Comparison of ENCODE assay signal across 27 cellular contexts in genomic region chr11:64069401-64070300, GRCh38. TPM values are rescaled to one million over a fixed set of nuclear protein-coding genes. Genes with fewer than 3 reads are reported as not detected.
"Had no signal": no experiment of that assay in that cellular context is flagged by ENCODE, and none has a peak within 500 bp of the region (broad histone marks: within the 10 kb centered on the region; RNA-seq: fewer than 3 reads in every experiment).

No MANE protein-coding gene starts in this region.

- DNase-seq: activated B cell treated with CpG ODN at 0.5 μM for 24 hours; activated CD4-positive, alpha-beta T cell treated with anti-CD3 and anti-CD28 coated beads for 36 hours; activated CD4-positive, alpha-beta T cell treated with anti-CD3 and anti-CD28 coated beads, Interleukin-2, amount 50 U/mL, for 4 hours; activated CD8-positive, alpha-beta memory T cell treated with anti-CD3 and anti-CD28 coated beads for 24 hours; activated CD8-positive, alpha-beta memory T cell treated with anti-CD3 and anti-CD28 coated beads, Interleukin-2, amount 50 U/mL, for 48 hours; activated naive CD4-positive, alpha-beta T cell treated with Interleukin-2 at 50 U/mL for 16 hours; activated naive CD8-positive, alpha-beta T cell treated with anti-CD3 and anti-CD28 coated beads, Interleukin-2, amount 50 U/mL, for 24 hours; activated T-cell treated with anti-CD3 and anti-CD28 coated beads, Interleukin-2, amount 50 U/mL, for 4 hours; body of pancreas; central memory CD4-positive, alpha-beta T cell; effector memory CD4-positive, alpha-beta T cell; foreskin melanocyte; immature natural killer cell; kidney glomerular epithelial cell; left ventricle myocardium inferior; naive thymus-derived CD8-positive, alpha-beta T cell; stimulated activated CD4-positive, alpha-beta T cell treated with anti-CD3 and anti-CD28 coated beads, Interleukin-1b, Interleukin-23, amount 100 ng/mL, for 48 hours; T-helper 1 cell had no signal

- H3K4me1 Mint-ChIP-seq: activated B cell treated with CpG ODN at 0.5 μM for 24 hours, immature natural killer cell had no signal

- H3K36me3 Mint-ChIP-seq: immature natural killer cell; naive thymus-derived CD8-positive, alpha-beta T cell; stimulated activated effector memory CD8-positive, alpha-beta T cell treated with anti-CD3 and anti-CD28 coated beads, Interleukin-12 subunit alpha, Interleukin-12 subunit beta, amount 100 ng/mL, for 72 hours had no signal

- H3K27me3 ChIP-seq: body of pancreas, upper lobe of left lung had no signal

- H3K4me3 Mint-ChIP-seq: activated B cell treated with CpG ODN at 0.5 μM for 24 hours; activated CD4-positive, alpha-beta T cell treated with anti-CD3 and anti-CD28 coated beads for 36 hours; activated naive CD8-positive, alpha-beta T cell treated with anti-CD3 and anti-CD28 coated beads, Interleukin-2, amount 50 U/mL, for 24 hours; activated T-cell treated with anti-CD3 and anti-CD28 coated beads, Interleukin-2, amount 50 U/mL, for 4 hours; immature natural killer cell; naive thymus-derived CD8-positive, alpha-beta T cell; stimulated activated effector memory CD8-positive, alpha-beta T cell treated with anti-CD3 and anti-CD28 coated beads, Interleukin-12 subunit alpha, Interleukin-12 subunit beta, amount 100 ng/mL, for 72 hours had no signal

- H3K27ac ChIP-seq: body of pancreas, left ventricle myocardium inferior, parathyroid adenoma, skin epidermis, upper lobe of left lung had no signal

- H3K9me3 Mint-ChIP-seq: activated B cell treated with CpG ODN at 0.5 μM for 24 hours; activated naive CD8-positive, alpha-beta T cell treated with anti-CD3 and anti-CD28 coated beads, Interleukin-2, amount 50 U/mL, for 24 hours; activated T-cell treated with anti-CD3 and anti-CD28 coated beads, Interleukin-2, amount 50 U/mL, for 4 hours; immature natural killer cell; naive thymus-derived CD8-positive, alpha-beta T cell; stimulated activated effector memory CD8-positive, alpha-beta T cell treated with anti-CD3 and anti-CD28 coated beads, Interleukin-12 subunit alpha, Interleukin-12 subunit beta, amount 100 ng/mL, for 72 hours had no signal

- H3K27me3 Mint-ChIP-seq: activated CD4-positive, alpha-beta T cell treated with anti-CD3 and anti-CD28 coated beads for 36 hours; activated naive CD8-positive, alpha-beta T cell treated with anti-CD3 and anti-CD28 coated beads, Interleukin-2, amount 50 U/mL, for 24 hours; naive thymus-derived CD8-positive, alpha-beta T cell had no signal

- H3K27ac Mint-ChIP-seq: activated B cell treated with CpG ODN at 0.5 μM for 24 hours; activated CD4-positive, alpha-beta T cell treated with anti-CD3 and anti-CD28 coated beads for 36 hours; activated naive CD8-positive, alpha-beta T cell treated with anti-CD3 and anti-CD28 coated beads, Interleukin-2, amount 50 U/mL, for 24 hours; immature natural killer cell had no signal

- H3K4me3 ChIP-seq: body of pancreas, left ventricle myocardium inferior, skin epidermis, upper lobe of left lung had no signal

- ATAC-seq: activated CD4-positive, alpha-beta T cell treated with anti-CD3 and anti-CD28 coated beads for 36 hours; activated naive CD8-positive, alpha-beta T cell treated with anti-CD3 and anti-CD28 coated beads, Interleukin-2, amount 50 U/mL, for 24 hours; activated T-cell treated with anti-CD3 and anti-CD28 coated beads, Interleukin-2, amount 50 U/mL, for 4 hours; body of pancreas; esophagus mucosa; naive thymus-derived CD8-positive, alpha-beta T cell; stimulated activated effector memory CD8-positive, alpha-beta T cell treated with anti-CD3 and anti-CD28 coated beads, Interleukin-12 subunit alpha, Interleukin-12 subunit beta, amount 100 ng/mL, for 72 hours had no signal

- H3K36me3 ChIP-seq: left ventricle myocardium inferior, upper lobe of left lung had no signal

RNA-seq across cellular contexts. Expression of gene FLRT1, which starts 33.9 kb away (rescaled TPM):
- total RNA-seq: activated B cell treated with CpG ODN at 0.5 μM for 24 hours; activated T-cell treated with anti-CD3 and anti-CD28 coated beads, Interleukin-2, amount 50 U/mL, for 4 hours; dermis microvascular lymphatic vessel endothelial cell; endothelial cell of umbilical vein; esophagus mucosa; lung microvascular endothelial cell; naive thymus-derived CD8-positive, alpha-beta T cell; pulmonary artery endothelial cell had no signal
- polyA plus RNA-seq: endothelial cell of umbilical vein; immature natural killer cell; naive thymus-derived CD8-positive, alpha-beta T cell had no signal
